In the genomic region with DNA sequence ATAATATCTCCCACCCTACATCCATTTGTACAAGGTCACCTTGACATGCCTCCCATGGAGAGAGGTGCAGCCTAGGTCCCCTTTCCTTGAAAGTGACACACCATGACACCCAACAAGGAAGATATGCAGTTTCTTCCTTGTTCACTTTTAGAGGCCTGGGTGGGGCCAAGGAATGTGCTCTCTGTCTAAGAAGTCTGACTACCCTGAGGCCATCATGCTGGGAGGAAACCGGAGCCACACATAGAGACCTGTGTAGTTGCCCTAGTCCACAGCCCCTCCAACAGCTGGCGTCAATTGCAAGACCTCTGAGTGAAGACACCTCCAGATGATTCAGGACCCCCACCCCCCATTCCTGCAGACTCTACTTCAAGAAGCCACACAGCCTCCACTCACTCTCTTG, we compare ENCODE assay signal across 31 cellular contexts. TPM values are rescaled to one million over a fixed set of nuclear protein-coding genes. Genes with fewer than 3 reads are reported as not detected.
"Had no signal": no experiment of that assay in that cellular context is flagged by ENCODE, and none has a peak within 500 bp of the region (broad histone marks: within the 10 kb centered on the region; RNA-seq: fewer than 3 reads in every experiment).

No MANE protein-coding gene starts in this region.

- H3K27ac Mint-ChIP-seq: activated CD8-positive, alpha-beta T cell treated with anti-CD3 and anti-CD28 coated beads, Interleukin-2, amount 10 ng/mL, durations not matched to agents 7 days and 5 days; activated naive CD4-positive, alpha-beta T cell treated with anti-CD3 and anti-CD28 coated beads, Interleukin-2, amount 50 U/mL, for 24 hours; activated T-helper 1 cell treated with anti-CD3 and anti-CD28 coated beads, Interleukin-12 subunit alpha, Interleukin-12 subunit beta, Interleukin-2, Interleukin-4 antibody, amounts not matched to agents 30 ng/mL and 10 ng/mL and 1 ng/mL, durations not matched to agents 14 hours and 24 hours and 36 hours; mesothelial cell of epicardium; natural killer cell treated with Interleukin-12 subunit alpha and Interleukin-12 subunit beta and Interleukin-15 and Interleukin-18, amount 100 ng/mL, for 72 hours; stimulated activated effector memory CD8-positive, alpha-beta T cell treated with anti-CD3 and anti-CD28 coated beads, Interleukin-12 subunit alpha, Interleukin-12 subunit beta, amount 100 ng/mL, for 72 hours; T-helper 2 cell treated with Interferon-gamma antibody and Interleukin-4, amounts not matched to agents 5 μg/mL and 100 μg/mL, for 36 hours had no signal

- H3K4me3 ChIP-seq: pancreas, right lobe of liver, skin epidermis, stomach, suprapubic skin, tibial nerve, vagina had no signal

- H3K27me3 Mint-ChIP-seq: activated naive CD4-positive, alpha-beta T cell treated with anti-CD3 and anti-CD28 coated beads, Interleukin-2, amount 50 U/mL, for 24 hours; brain; natural killer cell treated with Interleukin-12 subunit alpha and Interleukin-12 subunit beta and Interleukin-15 and Interleukin-18, amount 100 ng/mL, for 72 hours had no signal

- H3K4me1 ChIP-seq: foreskin keratinocyte, pancreas, right lobe of liver had no signal

- H3K27ac ChIP-seq: foreskin keratinocyte, pancreas, right lobe of liver, skin epidermis, stomach, suprapubic skin, tibial nerve, vagina, WERI-Rb-1 had no signal

- ATAC-seq: activated CD8-positive, alpha-beta T cell treated with anti-CD3 and anti-CD28 coated beads, Interleukin-2, amount 10 ng/mL, durations not matched to agents 7 days and 5 days; foreskin keratinocyte; left ventricle myocardium superior; natural killer cell treated with Interleukin-12 subunit alpha and Interleukin-12 subunit beta and Interleukin-15 and Interleukin-18, amount 100 ng/mL, for 72 hours; pancreas; right lobe of liver; stimulated activated effector memory CD8-positive, alpha-beta T cell treated with anti-CD3 and anti-CD28 coated beads, Interleukin-12 subunit alpha, Interleukin-12 subunit beta, amount 100 ng/mL, for 72 hours had no signal

- H3K4me1 Mint-ChIP-seq: activated naive CD4-positive, alpha-beta T cell treated with anti-CD3 and anti-CD28 coated beads, Interleukin-2, amount 50 U/mL, for 24 hours; brain; mesothelial cell of epicardium had no signal

- H3K27me3 ChIP-seq: foreskin keratinocyte, pancreas, right lobe of liver, stomach, suprapubic skin, tibial nerve, vagina had no signal

- H3K9me3 Mint-ChIP-seq: activated naive CD4-positive, alpha-beta T cell treated with anti-CD3 and anti-CD28 coated beads, Interleukin-2, amount 50 U/mL, for 24 hours; activated T-helper 1 cell treated with anti-CD3 and anti-CD28 coated beads, Interleukin-12 subunit alpha, Interleukin-12 subunit beta, Interleukin-2, Interleukin-4 antibody, amounts not matched to agents 30 ng/mL and 10 ng/mL and 1 ng/mL, durations not matched to agents 14 hours and 24 hours and 36 hours; brain; mesothelial cell of epicardium; natural killer cell treated with Interleukin-12 subunit alpha and Interleukin-12 subunit beta and Interleukin-15 and Interleukin-18, amount 100 ng/mL, for 72 hours; stimulated activated effector memory CD8-positive, alpha-beta T cell treated with anti-CD3 and anti-CD28 coated beads, Interleukin-12 subunit alpha, Interleukin-12 subunit beta, amount 100 ng/mL, for 72 hours; T-helper 2 cell treated with Interferon-gamma antibody and Interleukin-4, amounts not matched to agents 5 μg/mL and 100 μg/mL, for 36 hours had no signal

- DNase-seq: activated CD4-positive, alpha-beta T cell treated with anti-CD3 and anti-CD28 coated beads for 1 hour; activated CD4-positive, alpha-beta T cell treated with anti-CD3 and anti-CD28 coated beads, Interleukin-2, amount 50 U/mL, for 1 hour; activated CD8-positive, alpha-beta T cell treated with anti-CD3 and anti-CD28 coated beads, Interleukin-2, amount 10 ng/mL, durations not matched to agents 7 days and 5 days; activated gamma-delta T cell; dermis blood vessel endothelial cell; effector CD8-positive, alpha-beta T cell; left ventricle myocardium superior; mammary epithelial cell; pancreas; right lobe of liver; stimulated activated CD4-positive, alpha-beta T cell treated with anti-CD3 and anti-CD28 coated beads, Interleukin-2, amount 100 ng/mL, for 24 hours; stomach; WERI-Rb-1 had no signal

- H3K4me3 Mint-ChIP-seq: activated CD8-positive, alpha-beta T cell treated with anti-CD3 and anti-CD28 coated beads, Interleukin-2, amount 10 ng/mL, durations not matched to agents 7 days and 5 days; activated naive CD4-positive, alpha-beta T cell treated with anti-CD3 and anti-CD28 coated beads, Interleukin-2, amount 50 U/mL, for 24 hours; activated T-helper 1 cell treated with anti-CD3 and anti-CD28 coated beads, Interleukin-12 subunit alpha, Interleukin-12 subunit beta, Interleukin-2, Interleukin-4 antibody, amounts not matched to agents 30 ng/mL and 10 ng/mL and 1 ng/mL, durations not matched to agents 14 hours and 24 hours and 36 hours; mesothelial cell of epicardium; natural killer cell treated with Interleukin-12 subunit alpha and Interleukin-12 subunit beta and Interleukin-15 and Interleukin-18, amount 100 ng/mL, for 72 hours; stimulated activated effector memory CD8-positive, alpha-beta T cell treated with anti-CD3 and anti-CD28 coated beads, Interleukin-12 subunit alpha, Interleukin-12 subunit beta, amount 100 ng/mL, for 72 hours; T-helper 2 cell treated with Interferon-gamma antibody and Interleukin-4, amounts not matched to agents 5 μg/mL and 100 μg/mL, for 36 hours had no signal

- H3K9me3 ChIP-seq: pancreas, right lobe of liver, stomach, suprapubic skin, tibial nerve, vagina had no signal

- H3K36me3 Mint-ChIP-seq: natural killer cell treated with Interleukin-12 subunit alpha and Interleukin-12 subunit beta and Interleukin-15 and Interleukin-18, amount 100 ng/mL, for 72 hours had no signal

RNA-seq across cellular contexts. Expression of a gene that starts 11.0 kb away (rescaled TPM):
- total RNA-seq: natural killer cell treated with Interleukin-12 subunit alpha and Interleukin-12 subunit beta and Interleukin-15 and Interleukin-18, amount 100 ng/mL, for 72 hours had no signal

RNA-seq across cellular contexts. Expression of a gene that starts 36.2 kb away (rescaled TPM):
- total RNA-seq: activated CD8-positive, alpha-beta T cell treated with anti-CD3 and anti-CD28 coated beads, Interleukin-2, amount 10 ng/mL, durations not matched to agents 7 days and 5 days; activated T-helper 1 cell treated with anti-CD3 and anti-CD28 coated beads, Interleukin-12 subunit alpha, Interleukin-12 subunit beta, Interleukin-2, Interleukin-4 antibody, amounts not matched to agents 30 ng/mL and 10 ng/mL and 1 ng/mL, durations not matched to agents 14 hours and 24 hours and 36 hours; aorta; cardiac septum; dermis blood vessel endothelial cell; endothelial cell of umbilical vein; foreskin keratinocyte; glomerular endothelial cell; kidney epithelial cell; left ventricle myocardium superior; mammary epithelial cell; mesothelial cell of epicardium; natural killer cell treated with Interleukin-12 subunit alpha and Interleukin-12 subunit beta and Interleukin-15 and Interleukin-18, amount 100 ng/mL, for 72 hours; pancreas; pulmonary artery endothelial cell; right lobe of liver; stomach; suprapubic skin; tibial nerve; vagina had no signal
- polyA plus RNA-seq: endothelial cell of umbilical vein, foreskin keratinocyte, mammary epithelial cell, pancreas, stomach had no signal
